15 cellular contexts compared by ENCODE assay signal in genomic region chr7:72753781-72754180, GRCh38.
A peak's percentile ranks its signal among the peaks of the same experiment; 100 is the strongest.
DNase-seq lines count a peak whose midpoint lies in the region; ATAC-seq and TF ChIP-seq lines count a peak whose summit lies in the region.
"Had no signal": no experiment of that assay in that cellular context is flagged by ENCODE, and none has a peak within 500 bp of the region (broad histone marks: within the 10 kb centered on the region; RNA-seq: fewer than 3 reads in every experiment).

No MANE protein-coding gene starts in this region.

- no peak for DNase-seq in Caco-2
- peak; percentile 25 for DNase-seq in DMS79 treated with DMSO at 0.1 percent for 48 hours (lab: John Stamatoyannopoulos, UW)
- no peak for DNase-seq in PC-3
- DNase-seq in endodermal cell, result no peak
- no peak for DNase-seq in medulla oblongata (ENCODE audit: extremely low spot score)
- DNase-seq in DMS53 (lab: John Stamatoyannopoulos, UW), result no peak
- no peak for DNase-seq in GM23248
- DNase-seq: CD8-positive, alpha-beta T cell; DMS 273 treated with DMSO at 0.1 percent for 48 hours; GF-D8 had no signal

- POLR2A ChIA-PET in Caco-2 (lab: Charles Lee) (no interaction called here), PC-3 (lab: Charles Lee; ENCODE audit: unreplicated experiment) (no interaction called here)

- H3K27me3 Mint-ChIP-seq in Caco-2 (ENCODE audit: insufficient read depth, unreplicated experiment), result no peaks in the 10 kb centered on the region
- H3K27me3 Mint-ChIP-seq in endodermal cell (ENCODE audit: insufficient read depth), result no peaks in the 10 kb centered on the region
- H3K27me3 Mint-ChIP-seq: B cell, IgD-negative memory B cell had no signal

- H3K9me2 ChIP-seq in PC-3 (replicated peaks; ENCODE audit: low read length) (no peaks in the 10 kb centered on the region), GM23248 (ENCODE audit: insufficient read depth) (no peaks in the 10 kb centered on the region)

- ATAC-seq in PC-3, result peak; percentile 33; the same call in 1 of the 2 replicates
- ATAC-seq: CD8-positive, alpha-beta T cell; HepG2 had no signal

- no TSS peak for BruUV-seq in Caco-2 (replicated peaks; lab: Mats Ljungman, UMichigan)
- no TSS peak for BruUV-seq in PC-3 (replicated peaks; lab: Mats Ljungman, UMichigan)

- H3K79me2 ChIP-seq in PC-3 (ENCODE audit: low read length) (no peaks in the 10 kb centered on the region), GM23248 (ENCODE audit: insufficient read depth) (no peaks in the 10 kb centered on the region)

- H3K4me3 ChIP-seq in Caco-2 (ENCODE audit: low read depth, low read length) (no peak overlapping the region), PC-3 (ENCODE audit: low read length) (no peak overlapping the region), endodermal cell (ENCODE audit: low read length) (no peak overlapping the region), GM23248 (no peak overlapping the region)
- H3K4me3 ChIP-seq: BLaER1 treated with 17β-estradiol and CSF1 and Interleukin-3, amounts not matched to agents 10 nM and 100 nM; HAP-1 had no signal

- H3K9ac ChIP-seq in PC-3 (ENCODE audit: low read length) (no peak overlapping the region), endodermal cell (ENCODE audit: extremely low read depth, low read length, poor library complexity, severe bottlenecking) (no peak overlapping the region), GM23248 (no peak overlapping the region)
- H3K9ac ChIP-seq: BLaER1 treated with 17β-estradiol and CSF1 and Interleukin-3, amounts not matched to agents 10 nM and 100 nM had no signal

- H3F3A ChIP-seq in PC-3 (ENCODE audit: low read length, unreplicated experiment) (no peaks in the 10 kb centered on the region), GM23248 (ENCODE audit: insufficient read depth) (no peaks in the 10 kb centered on the region)

- in situ Hi-C loops in GM23248 (cut with MboI), result no loop called here

- H3K27ac ChIP-seq in PC-3 (ENCODE audit: low read length) (no peak overlapping the region), endodermal cell (ENCODE audit: low read depth, low read length) (no peak overlapping the region), GM23248 (no peak overlapping the region)
- H3K27ac ChIP-seq: BLaER1 treated with 17β-estradiol and CSF1 and Interleukin-3, amounts not matched to agents 10 nM and 100 nM had no signal

- H4K20me1 ChIP-seq in PC-3 (ENCODE audit: low read length) (no peaks in the 10 kb centered on the region), GM23248 (ENCODE audit: insufficient read depth) (no peaks in the 10 kb centered on the region)
- H4K20me1 ChIP-seq: BLaER1 treated with 17β-estradiol and CSF1 and Interleukin-3, amounts not matched to agents 10 nM and 100 nM had no signal

- CTCF ChIA-PET in Caco-2 (lab: Charles Lee), result no interaction called here
- CTCF ChIA-PET in PC-3 (lab: Charles Lee), result no interaction called here

- H3K4me3 Mint-ChIP-seq in Caco-2 (ENCODE audit: unreplicated experiment) (no peak overlapping the region), endodermal cell (no peak overlapping the region)
- H3K4me3 Mint-ChIP-seq: B cell; CD8-positive, alpha-beta T cell; IgD-negative memory B cell had no signal

- H3K27ac Mint-ChIP-seq in Caco-2 (ENCODE audit: unreplicated experiment), result peak overlapping the region; percentile 67
- peak overlapping the region; percentile 55 for H3K27ac Mint-ChIP-seq in endodermal cell
- H3K27ac Mint-ChIP-seq: B cell; CD8-positive, alpha-beta T cell; IgD-negative memory B cell had no signal

- H2AFZ ChIP-seq in PC-3 (ENCODE audit: low read length) (no peak overlapping the region), GM23248 (no peak overlapping the region)

- H3K9me3 ChIP-seq in Caco-2 (peaks cover under 1% of the 10 kb centered on the region), PC-3 (ENCODE audit: low read length) (no peaks in the 10 kb centered on the region), endodermal cell (ENCODE audit: control insufficient read depth, low read length) (peaks cover 9% of the 10 kb centered on the region), GM23248 (ENCODE audit: low read depth) (no peaks in the 10 kb centered on the region)
- H3K9me3 ChIP-seq: HAP-1 had no signal

- H3K4me1 ChIP-seq in Caco-2 (no peaks in the 10 kb centered on the region), PC-3 (ENCODE audit: insufficient read depth, low read length) (no peaks in the 10 kb centered on the region), endodermal cell (ENCODE audit: control insufficient read depth, insufficient read depth, low read length) (no peaks in the 10 kb centered on the region), GM23248 (ENCODE audit: insufficient read depth) (no peaks in the 10 kb centered on the region)
- H3K4me1 ChIP-seq: BLaER1 treated with 17β-estradiol and CSF1 and Interleukin-3, amounts not matched to agents 10 nM and 100 nM had no signal

- intact Hi-C loops in Caco-2 (cut with micrococcal nuclease; ENCODE audit: unreplicated experiment) (loop anchor here (10.0 kb wide), 1 partner anchor 51 kb away; no protein-coding TSS in a partner anchor), PC-3 (cut with micrococcal nuclease) (no loop called here)

- 96 to 100% methylated on average over 4 to 5 of the region's 5 CpGs for WGBS in endodermal cell (ENCODE audit: insufficient coverage in 1 of 2, insufficient read length in 1 of 2), 2 experiments
- WGBS in GM23248 (ENCODE audit: low coverage in 1 of 2, low lambda C conversion rate in 2 of 2, missing lambda C conversion rate in 2 of 2), 2 experiments, result 96 to 98% methylated on average over 5 of the region's 5 CpGs

- H3K36me3 ChIP-seq in Caco-2 (ENCODE audit: control insufficient read depth, insufficient read depth, low read length) (no peaks in the 10 kb centered on the region), PC-3 (ENCODE audit: low read depth, low read length) (no peaks in the 10 kb centered on the region), endodermal cell (ENCODE audit: control insufficient read depth, insufficient read depth, low read length) (no peaks in the 10 kb centered on the region), GM23248 (ENCODE audit: low read depth) (no peaks in the 10 kb centered on the region)
- H3K36me3 ChIP-seq: HAP-1 had no signal

- H3K4me1 Mint-ChIP-seq in Caco-2 (ENCODE audit: low read depth, unreplicated experiment) (peaks cover 6% of the 10 kb centered on the region), endodermal cell (no peaks in the 10 kb centered on the region)
- H3K4me1 Mint-ChIP-seq: B cell had no signal

- H3K9me3 Mint-ChIP-seq in Caco-2 (ENCODE audit: unreplicated experiment) (peaks cover 17% of the 10 kb centered on the region), endodermal cell (peaks cover 21% of the 10 kb centered on the region)

- no peak for TF ChIP-seq CTCF in Caco-2 (IDR thresholded peaks at IDR 0.05; ENCODE audit: insufficient read depth in 1 of 2, low read depth in 1 of 2, low read length in 1 of 2, severe bottlenecking in 1 of 2, unreplicated experiment in 1 of 2)
- TF ChIP-seq CTCF in PC-3 (conservative IDR thresholded peaks at IDR 0.05; ENCODE audit: low read depth, low read length), result no peak
- no peak for TF ChIP-seq CTCF in endodermal cell (conservative IDR thresholded peaks at IDR 0.05)

- H3K4me2 ChIP-seq in PC-3 (ENCODE audit: low read length) (no peak overlapping the region), GM23248 (ENCODE audit: unreplicated experiment) (no peak overlapping the region)
- H3K4me2 ChIP-seq: BLaER1 treated with 17β-estradiol and CSF1 and Interleukin-3, amounts not matched to agents 10 nM and 100 nM had no signal

- H3K36me3 Mint-ChIP-seq in Caco-2 (ENCODE audit: insufficient read depth, unreplicated experiment) (peaks cover 22% of the 10 kb centered on the region), endodermal cell (ENCODE audit: low read depth) (peaks cover 23% of the 10 kb centered on the region)

- H3K27me3 ChIP-seq in Caco-2 (replicated peaks; ENCODE audit: control insufficient read depth, insufficient read depth, low read length) (no peaks in the 10 kb centered on the region), PC-3 (ENCODE audit: low read length) (no peaks in the 10 kb centered on the region), endodermal cell (ENCODE audit: control insufficient read depth, insufficient read depth, low read length, poor library complexity, severe bottlenecking) (no peaks in the 10 kb centered on the region), GM23248 (replicated peaks; ENCODE audit: insufficient read depth) (no peaks in the 10 kb centered on the region)
- H3K27me3 ChIP-seq: BLaER1 treated with 17β-estradiol and CSF1 and Interleukin-3, amounts not matched to agents 10 nM and 100 nM had no signal
